In genomic region chr2:109563980-109564550, GRCh38 we compare ENCODE assay signal across 19 cellular contexts. TPM values are rescaled to one million over a fixed set of nuclear protein-coding genes. Genes with fewer than 3 reads are reported as not detected.
DNase-seq lines count a peak whose midpoint lies in the region; ATAC-seq, FAIRE-seq and TF ChIP-seq lines count a peak whose summit lies in the region.
"Had no signal": no experiment of that assay in that cellular context is flagged by ENCODE, and none has a peak within 500 bp of the region (broad histone marks: within the 10 kb centered on the region; RNA-seq: fewer than 3 reads in every experiment).

No MANE protein-coding gene starts in this region.

- TF ChIP-seq CTCF in left ventricle myocardium inferior (IDR thresholded peaks at IDR 0.05; ENCODE audit: borderline replicate concordance), result no peak
- no peak for TF ChIP-seq CTCF in right atrium auricular region (IDR thresholded peaks at IDR 0.05)
- no peak for TF ChIP-seq CTCF in PC-3 (conservative IDR thresholded peaks at IDR 0.05; ENCODE audit: low read depth, low read length)
- TF ChIP-seq CTCF in endothelial cell of umbilical vein (IDR thresholded peaks at IDR 0.05; ENCODE audit: extremely low read depth in 1 of 2, insufficient read depth in 1 of 2, low read depth in 1 of 2, low read length in 2 of 2), result no peak
- no peak for TF ChIP-seq CTCF in coronary artery (IDR thresholded peaks at IDR 0.05)

- no peaks in the 10 kb centered on the region for H3K9me3 ChIP-seq in left ventricle myocardium inferior (replicated peaks)
- no peaks in the 10 kb centered on the region for H3K9me3 ChIP-seq in right atrium auricular region
- no peaks in the 10 kb centered on the region for H3K9me3 ChIP-seq in PC-3 (ENCODE audit: low read length)
- H3K9me3 ChIP-seq in endothelial cell of umbilical vein (replicated peaks; ENCODE audit: control insufficient read depth, insufficient read depth, low read length), result no peaks in the 10 kb centered on the region
- H3K9me3 ChIP-seq: BLaER1 treated with 17β-estradiol and CSF1 and Interleukin-3, amounts not matched to agents 10 nM and 100 nM; SJCRH30 had no signal

- no peaks in the 10 kb centered on the region for H4K20me1 ChIP-seq in PC-3 (ENCODE audit: low read length)
- H4K20me1 ChIP-seq in endothelial cell of umbilical vein (replicated peaks; ENCODE audit: control insufficient read depth, extremely low read depth, insufficient read depth, low read length), result no peaks in the 10 kb centered on the region
- H4K20me1 ChIP-seq: BLaER1 treated with 17β-estradiol and CSF1 and Interleukin-3, amounts not matched to agents 10 nM and 100 nM had no signal

- ATAC-seq in PC-3, result peak; percentile 58
- ATAC-seq in stimulated activated effector memory CD8-positive, alpha-beta T cell treated with anti-CD3 and anti-CD28 coated beads, Interleukin-12 subunit alpha, Interleukin-12 subunit beta, amount 100 ng/mL, for 72 hours, result peak; percentile 43
- ATAC-seq: CD8-positive, alpha-beta T cell; HepG2 had no signal

- no peaks in the 10 kb centered on the region for H3K4me1 Mint-ChIP-seq in stimulated activated effector memory CD8-positive, alpha-beta T cell treated with anti-CD3 and anti-CD28 coated beads, Interleukin-12 subunit alpha, Interleukin-12 subunit beta, amount 100 ng/mL, for 72 hours

- H3K4me3 Mint-ChIP-seq in stimulated activated effector memory CD8-positive, alpha-beta T cell treated with anti-CD3 and anti-CD28 coated beads, Interleukin-12 subunit alpha, Interleukin-12 subunit beta, amount 100 ng/mL, for 72 hours, result no peak overlapping the region
- H3K4me3 Mint-ChIP-seq: CD8-positive, alpha-beta T cell had no signal

- no peaks in the 10 kb centered on the region for H3K9me1 ChIP-seq in endothelial cell of umbilical vein (replicated peaks; ENCODE audit: control insufficient read depth, extremely low read depth, insufficient read depth, low read length)

- H3K36me3 ChIP-seq in left ventricle myocardium inferior (peaks cover 45% of the 10 kb centered on the region), right atrium auricular region (peaks cover 22% of the 10 kb centered on the region), PC-3 (ENCODE audit: low read depth, low read length) (0 out of 2 replicates have a peak, but pooled peaks cover 7% of the 10 kb centered on the region), endothelial cell of umbilical vein (ENCODE audit: control insufficient read depth in 2 of 2, extremely low read depth in 1 of 2, insufficient read depth in 2 of 2, low read length in 2 of 2) (peaks cover 2 to 13% of the 10 kb centered on the region in 2 experiments)
- H3K36me3 ChIP-seq: BLaER1 treated with 17β-estradiol and CSF1 and Interleukin-3, amounts not matched to agents 10 nM and 100 nM had no signal

- H3K9ac ChIP-seq in PC-3 (ENCODE audit: low read length) (peak overlapping the region; percentile 65), endothelial cell of umbilical vein (replicated peaks; ENCODE audit: extremely low read depth, insufficient read depth, low read length) (no peak overlapping the region)
- H3K9ac ChIP-seq: BLaER1 treated with 17β-estradiol and CSF1 and Interleukin-3, amounts not matched to agents 10 nM and 100 nM had no signal

- no peaks in the 10 kb centered on the region for H3K9me2 ChIP-seq in PC-3 (replicated peaks; ENCODE audit: low read length)

- H3K4me2 ChIP-seq in PC-3 (ENCODE audit: low read length) (peak overlapping the region; percentile 62), endothelial cell of umbilical vein (ENCODE audit: insufficient read depth, low read length) (peak overlapping the region; percentile 45)
- H3K4me2 ChIP-seq: BLaER1 treated with 17β-estradiol and CSF1 and Interleukin-3, amounts not matched to agents 10 nM and 100 nM had no signal

- CTCF ChIA-PET in PC-3 (lab: Charles Lee) (no interaction called here), endothelial cell of umbilical vein (lab: Charles Lee) (interaction anchor here (0.9 kb wide), 1 partner anchor 18 kb away, joined by 3 read pairs; no protein-coding TSS in a partner anchor)

- peaks cover 8% of the 10 kb centered on the region for H3K4me1 ChIP-seq in left ventricle myocardium inferior
- H3K4me1 ChIP-seq in right atrium auricular region, result no peaks in the 10 kb centered on the region
- H3K4me1 ChIP-seq in PC-3 (ENCODE audit: insufficient read depth, low read length), result peaks cover 62% of the 10 kb centered on the region
- peaks cover 35% of the 10 kb centered on the region for H3K4me1 ChIP-seq in endothelial cell of umbilical vein (ENCODE audit: control insufficient read depth, extremely low read depth, insufficient read depth, low read length)
- H3K4me1 ChIP-seq: SJCRH30 had no signal

- no peaks in the 10 kb centered on the region for H3K36me3 Mint-ChIP-seq in stimulated activated effector memory CD8-positive, alpha-beta T cell treated with anti-CD3 and anti-CD28 coated beads, Interleukin-12 subunit alpha, Interleukin-12 subunit beta, amount 100 ng/mL, for 72 hours
- H3K36me3 Mint-ChIP-seq: CD8-positive, alpha-beta T cell had no signal

- peak overlapping the region; percentile 64 for H3K27ac ChIP-seq in left ventricle myocardium inferior (replicated peaks)
- no peak overlapping the region for H3K27ac ChIP-seq in right atrium auricular region
- H3K27ac ChIP-seq in PC-3 (ENCODE audit: low read length), result peak overlapping the region; percentile 94
- H3K27ac ChIP-seq in endothelial cell of umbilical vein (ENCODE audit: insufficient read depth, low read depth, low read length), result peak overlapping the region; percentile 12
- H3K27ac ChIP-seq in coronary artery, result no peak overlapping the region
- H3K27ac ChIP-seq: BLaER1 treated with 17β-estradiol and CSF1 and Interleukin-3, amounts not matched to agents 10 nM and 100 nM; SJCRH30 had no signal

- H3K4me3 ChIP-seq in left ventricle myocardium inferior (no peak overlapping the region), right atrium auricular region (no peak overlapping the region), PC-3 (ENCODE audit: low read length) (0 out of 2 replicates have a peak overlapping the region, but pooled peaks have one; percentile 25), endothelial cell of umbilical vein (replicated peaks in 1 of 3; ENCODE audit: insufficient read depth in 1 of 3, low read depth in 1 of 3, low read length in 3 of 3) (no peak overlapping the region), coronary artery (no peak overlapping the region)
- H3K4me3 ChIP-seq: BLaER1 treated with 17β-estradiol and CSF1 and Interleukin-3, amounts not matched to agents 10 nM and 100 nM; SJCRH30 had no signal

- H3K27me3 ChIP-seq in left ventricle myocardium inferior (ENCODE audit: low read depth), result no peaks in the 10 kb centered on the region
- H3K27me3 ChIP-seq in right atrium auricular region, result no peaks in the 10 kb centered on the region
- no peaks in the 10 kb centered on the region for H3K27me3 ChIP-seq in PC-3 (ENCODE audit: low read length)
- H3K27me3 ChIP-seq in endothelial cell of umbilical vein (ENCODE audit: control insufficient read depth in 2 of 2, insufficient read depth in 2 of 2, low read length in 2 of 2), result no peaks in the 10 kb centered on the region
- H3K27me3 ChIP-seq: BLaER1 treated with 17β-estradiol and CSF1 and Interleukin-3, amounts not matched to agents 10 nM and 100 nM; SJCRH30 had no signal

- H3F3A ChIP-seq in PC-3 (ENCODE audit: low read length, unreplicated experiment), result peaks cover 10% of the 10 kb centered on the region

- intact Hi-C loops in left ventricle myocardium inferior (cut with micrococcal nuclease) (no loop called here), PC-3 (cut with micrococcal nuclease) (loop anchor here (1.0 kb wide), 1 partner anchor 48 kb away; no protein-coding TSS in a partner anchor), endothelial cell of umbilical vein (cut with micrococcal nuclease) (loop anchor here (2.0 kb wide), 1 partner anchor 37 kb away; no protein-coding TSS in a partner anchor)

- no peak overlapping the region for H3K27ac Mint-ChIP-seq in stimulated activated effector memory CD8-positive, alpha-beta T cell treated with anti-CD3 and anti-CD28 coated beads, Interleukin-12 subunit alpha, Interleukin-12 subunit beta, amount 100 ng/mL, for 72 hours
- H3K27ac Mint-ChIP-seq: CD8-positive, alpha-beta T cell had no signal

- FAIRE-seq in endothelial cell of umbilical vein (lab: Jason Lieb, UNC), result no peak
- FAIRE-seq: GM12892, GM18507 had no signal

- dilution Hi-C loops in endothelial cell of umbilical vein (cut with MboI; ENCODE audit: extremely low pct_ligation_motif_present, low sequenced_read_pairs), result no loop called here

- no peak for DNase-seq in left ventricle myocardium inferior
- DNase-seq in right atrium auricular region (ENCODE audit: low spot score), result no peak
- peak; percentile 74 for DNase-seq in PC-3
- no peak for DNase-seq in endothelial cell of umbilical vein (ENCODE audit: low read depth, low spot score)
- DNase-seq in stimulated activated effector memory CD8-positive, alpha-beta T cell treated with anti-CD3 and anti-CD28 coated beads, Interleukin-12 subunit alpha, Interleukin-12 subunit beta, amount 100 ng/mL, for 72 hours (ENCODE audit: low spot score in 2 of 2), result no peak
- no peak for DNase-seq in coronary artery (ENCODE audit: low spot score)
- no peak for DNase-seq in activated CD4-positive, alpha-beta T cell treated with anti-CD3 and anti-CD28 coated beads for 4 hours
- DNase-seq: CD8-positive, alpha-beta T cell; GOT3; KG1; NCI-H1417 treated with DMSO at 0.1 percent for 48 hours; NCI-H187 treated with DMSO at 0.1 percent for 48 hours; NCI-H2227 treated with DMSO at 0.1 percent for 48 hours; NCI-H510A treated with DMSO at 0.1 percent for 48 hours; SJCRH30 had no signal

- POLR2A ChIA-PET in PC-3 (lab: Charles Lee; ENCODE audit: unreplicated experiment), result no interaction called here
- POLR2A ChIA-PET in endothelial cell of umbilical vein (lab: Charles Lee), result no interaction called here

- BruUV-seq in PC-3 (replicated peaks; lab: Mats Ljungman, UMichigan), result no TSS peak
- no TSS peak for BruUV-seq in endothelial cell of umbilical vein (replicated peaks; lab: Mats Ljungman, UMichigan)

- H3K9me3 Mint-ChIP-seq in stimulated activated effector memory CD8-positive, alpha-beta T cell treated with anti-CD3 and anti-CD28 coated beads, Interleukin-12 subunit alpha, Interleukin-12 subunit beta, amount 100 ng/mL, for 72 hours, result no peaks in the 10 kb centered on the region
- H3K9me3 Mint-ChIP-seq: CD8-positive, alpha-beta T cell had no signal

- H3K79me2 ChIP-seq in PC-3 (ENCODE audit: low read length), result no peaks in the 10 kb centered on the region
- H3K79me2 ChIP-seq in endothelial cell of umbilical vein (ENCODE audit: control insufficient read depth, insufficient read depth, low read length), result no peaks in the 10 kb centered on the region

- TF ChIP-seq POLR2A in endothelial cell of umbilical vein (IDR thresholded peaks at IDR 0.05; ENCODE audit: low read depth, low read length), result no peak

- H2AFZ ChIP-seq in PC-3 (ENCODE audit: low read length) (no peak overlapping the region), endothelial cell of umbilical vein (ENCODE audit: low read depth, low read length) (no peak overlapping the region)

RNA-seq across cellular contexts. Expression of gene SEPTIN10, which starts 49.7 kb away (rescaled TPM):
- 55.4 TPM for total RNA-seq in left ventricle myocardium inferior
- total RNA-seq in right atrium auricular region, result 10 to 100 TPM; 47.0 to 61.7 TPM
- total RNA-seq in PC-3 (2014; rRNA removed), result 22.1 and 36.1 TPM in 2 replicates
- total RNA-seq in endothelial cell of umbilical vein, result 105 and 121 TPM in 2 replicates
- 17.2 and 26.1 TPM in 2 replicates for polyA plus RNA-seq in endothelial cell of umbilical vein
- 52.4 and 55.9 TPM in 2 replicates for polyA plus RNA-seq in endothelial cell of umbilical vein (2011; cell fraction: cytosol; rRNA removed)
- polyA plus RNA-seq in endothelial cell of umbilical vein (2011; cell fraction: nucleus; rRNA removed), result 46.1 and 58.2 TPM in 2 replicates
- polyA plus RNA-seq in endothelial cell of umbilical vein (2012), result 70.1 and 81.6 TPM in 2 replicates
- polyA minus RNA-seq in endothelial cell of umbilical vein, result 41.8 and 57.7 TPM in 2 replicates
- polyA minus RNA-seq in endothelial cell of umbilical vein (2011; cell fraction: cytosol; rRNA and poly(A)+ RNA removed), result 42.2 TPM
- 50.7 and 72.9 TPM in 2 replicates for polyA minus RNA-seq in endothelial cell of umbilical vein (2011; cell fraction: nucleus; rRNA and poly(A)+ RNA removed)

RNA-seq across cellular contexts. Expression of gene SOWAHC, which starts 50.1 kb away (rescaled TPM):
- total RNA-seq in left ventricle myocardium inferior (2.3 TPM), right atrium auricular region (1 to 10 TPM; 3.0 to 5.3 TPM), PC-3 (2014; rRNA removed) (27.4 and 41.1 TPM in 2 replicates), endothelial cell of umbilical vein (3.6 and 4.1 TPM in 2 replicates)
- 0.91 and 1.0 TPM in 2 replicates for polyA plus RNA-seq in endothelial cell of umbilical vein
- 0.83 and 1.2 TPM in 2 replicates for polyA plus RNA-seq in endothelial cell of umbilical vein (2011; cell fraction: cytosol; rRNA removed)
- 1.0 and 1.3 TPM in 2 replicates for polyA plus RNA-seq in endothelial cell of umbilical vein (2011; cell fraction: nucleus; rRNA removed)
- 1.1 and 1.5 TPM in 2 replicates for polyA plus RNA-seq in endothelial cell of umbilical vein (2012)
- 1.5 and 1.7 TPM in 2 replicates for polyA minus RNA-seq in endothelial cell of umbilical vein
- polyA minus RNA-seq in endothelial cell of umbilical vein (2011; cell fraction: cytosol; rRNA and poly(A)+ RNA removed), result 14.1 TPM
- polyA minus RNA-seq in endothelial cell of umbilical vein (2011; cell fraction: nucleus; rRNA and poly(A)+ RNA removed), result 1.5 and 1.6 TPM in 2 replicates

Comparison
In these comparisons a context has a peak if more than half of its experiments do, and no peak if none do; other contexts are left out.
1. H3K27ac ChIP-seq: peak in left ventricle myocardium inferior (single experiment), PC-3 (single experiment) and endothelial cell of umbilical vein (single experiment); none in right atrium auricular region (0 of 2) and coronary artery (0 of 2).